Comparison of ENCODE assay signal across 18 cellular contexts in the genomic region with DNA sequence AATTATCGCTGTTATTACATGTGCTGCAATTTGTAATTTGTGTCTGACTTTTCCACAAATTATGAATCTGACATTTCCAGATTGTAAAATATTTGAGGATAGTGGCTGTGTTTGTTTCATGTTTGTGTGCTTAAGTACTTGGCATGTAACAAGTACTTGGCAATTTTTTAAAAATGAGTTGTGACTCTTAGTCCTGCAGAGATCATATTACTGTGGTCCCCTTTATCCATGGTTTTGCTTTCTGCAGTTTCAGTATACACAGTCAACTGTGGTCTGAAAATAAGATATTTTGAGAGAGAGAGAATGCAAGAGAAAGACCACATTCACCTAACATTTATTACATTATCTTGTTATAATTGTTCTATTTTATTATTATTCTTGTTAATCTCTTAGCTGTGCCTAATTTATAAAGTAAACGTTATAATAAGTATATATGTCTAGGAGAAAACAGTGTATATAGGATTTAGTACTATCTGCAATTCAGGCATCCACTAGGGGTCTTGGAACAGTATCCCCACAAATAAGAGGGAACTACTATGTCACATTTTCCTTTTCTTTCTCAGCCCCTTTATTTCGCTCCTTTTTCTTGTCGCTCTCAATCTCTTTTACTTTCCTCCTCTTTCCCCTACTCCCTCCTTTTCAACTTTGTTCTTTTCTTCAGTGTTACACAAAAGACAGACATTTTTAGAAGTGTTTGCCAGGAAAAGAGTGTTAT.
DNase-seq lines count a peak whose midpoint lies in the region; ATAC-seq and TF ChIP-seq lines count a peak whose summit lies in the region.
"Had no signal": no experiment of that assay in that cellular context is flagged by ENCODE, and none has a peak within 500 bp of the region (broad histone marks: within the 10 kb centered on the region; RNA-seq: fewer than 3 reads in every experiment).

No MANE protein-coding gene starts in this region.

- H2BK120ac ChIP-seq in IMR-90 (ENCODE audit: low read depth, low read length): no peak overlapping the region

- no peak overlapping the region for H3K14ac ChIP-seq in IMR-90 (replicated peaks; ENCODE audit: low read depth, low read length)

- H2BK5ac ChIP-seq in IMR-90 (ENCODE audit: low read depth, low read length, poor library complexity, severe bottlenecking): no peak overlapping the region

- BruUV-seq in IMR-90 (replicated peaks; lab: Mats Ljungman, UMichigan): no TSS peak

- no peaks in the 10 kb centered on the region for H3K9me1 ChIP-seq in IMR-90 (ENCODE audit: insufficient read depth, low read length)

- CTCF ChIA-PET in IMR-90 (lab: Yijun Ruan, JAX): no interaction called here

- H3K9me3 Mint-ChIP-seq in memory B cell: no peaks in the 10 kb centered on the region
- H3K9me3 Mint-ChIP-seq: activated naive CD4-positive, alpha-beta T cell treated with anti-CD3 and anti-CD28 coated beads, Interleukin-2, amount 50 U/mL, for 72 hours; immature natural killer cell; T-cell had no signal

- H2BK20ac ChIP-seq in IMR-90 (ENCODE audit: low read depth, low read length): no peak overlapping the region

- POLR2A ChIA-PET in IMR-90 (lab: Charles Lee; ENCODE audit: unreplicated experiment): no interaction called here

- H4K91ac ChIP-seq in IMR-90 (ENCODE audit: insufficient read depth, low read depth, low read length): no peak overlapping the region

- ATAC-seq in DND-41 (ENCODE audit: insufficient read depth, low read depth): no peak
- ATAC-seq in IMR-90 (ENCODE audit: low read depth): peak; percentile 21; the same call in 1 of the 2 replicates
- no peak for ATAC-seq in memory B cell (ENCODE audit: low read depth)
- no peak for ATAC-seq in GM21367 (IDR thresholded peaks at IDR 0.05; ENCODE audit: unreplicated experiment)
- ATAC-seq: activated naive CD4-positive, alpha-beta T cell treated with anti-CD3 and anti-CD28 coated beads, Interleukin-2, amount 50 U/mL, for 72 hours; body of pancreas; heart left ventricle; T-cell had no signal

- no peak overlapping the region for H4K5ac ChIP-seq in IMR-90 (ENCODE audit: low read depth, low read length)

- H2AK5ac ChIP-seq in IMR-90 (ENCODE audit: low read depth, low read length): no peak overlapping the region

- H3K56ac ChIP-seq in IMR-90 (ENCODE audit: extremely low read depth, insufficient read depth, low read length): no peak overlapping the region

- H3K4me3 ChIP-seq in DND-41 (ENCODE audit: low read depth in 1 of 2, low read length in 2 of 2): no peak overlapping the region
- H3K4me3 ChIP-seq in IMR-90 (ENCODE audit: insufficient read depth, low read depth, low read length): no peak overlapping the region
- peak overlapping the region; percentile 41 for H3K4me3 ChIP-seq in adipocyte (ENCODE audit: low read length)
- H3K4me3 ChIP-seq: body of pancreas, heart left ventricle, stomach had no signal

- H3K36me3 ChIP-seq in DND-41 (ENCODE audit: insufficient read depth, low read length): peaks cover 9% of the 10 kb centered on the region; the same call in 1 of the 2 replicates
- H3K36me3 ChIP-seq in IMR-90 (ENCODE audit: control insufficient read depth, insufficient read depth, low read length): no peaks in the 10 kb centered on the region
- no peaks in the 10 kb centered on the region for H3K36me3 ChIP-seq in adipocyte (ENCODE audit: control insufficient read depth, insufficient read depth, low read length, severe bottlenecking)
- H3K36me3 ChIP-seq: heart left ventricle, stomach had no signal

- no peak overlapping the region for H3K27ac ChIP-seq in DND-41 (ENCODE audit: low read length)
- no peak overlapping the region for H3K27ac ChIP-seq in IMR-90 (ENCODE audit: insufficient read depth, low read length)
- H3K27ac ChIP-seq: body of pancreas, heart left ventricle, stomach had no signal

- no peak for TF ChIP-seq POLR2A in IMR-90 (IDR thresholded peaks at IDR 0.05; ENCODE audit: low read depth, low read length)

- no peaks in the 10 kb centered on the region for H3K9me3 ChIP-seq in DND-41 (ENCODE audit: insufficient read depth, low read length, severe bottlenecking)
- no peaks in the 10 kb centered on the region for H3K9me3 ChIP-seq in IMR-90 (ENCODE audit: control insufficient read depth, insufficient read depth, low read length)
- no peaks in the 10 kb centered on the region for H3K9me3 ChIP-seq in adipocyte (ENCODE audit: control insufficient read depth, low read length)
- H3K9me3 ChIP-seq: body of pancreas, heart left ventricle, stomach had no signal

- no peak for TF ChIP-seq RAD21 in IMR-90 (IDR thresholded peaks at IDR 0.05; ENCODE audit: low read length)

- H2AK9ac ChIP-seq in IMR-90 (replicated peaks; ENCODE audit: low read depth, low read length, poor library complexity): no peak overlapping the region

- no peaks in the 10 kb centered on the region; a peak in 1 of 4 replicates for H3K79me1 ChIP-seq in IMR-90 (ENCODE audit: low read depth in 1 of 2, low read length in 2 of 2)

- H3K36me3 Mint-ChIP-seq in memory B cell: peaks cover 6% of the 10 kb centered on the region
- H3K36me3 Mint-ChIP-seq: activated naive CD4-positive, alpha-beta T cell treated with anti-CD3 and anti-CD28 coated beads, Interleukin-2, amount 50 U/mL, for 72 hours had no signal

- H3K4me1 Mint-ChIP-seq in memory B cell: peaks cover 8% of the 10 kb centered on the region

- peaks cover 3% of the 10 kb centered on the region for H4K20me1 ChIP-seq in DND-41 (ENCODE audit: insufficient read depth, low read length)
- H4K20me1 ChIP-seq in IMR-90 (ENCODE audit: insufficient read depth, low read length): no peaks in the 10 kb centered on the region

- no peak overlapping the region for H2BK15ac ChIP-seq in IMR-90 (ENCODE audit: low read depth, low read length)

- no peak overlapping the region for H3K4ac ChIP-seq in IMR-90 (ENCODE audit: low read depth, low read length)

- dilution Hi-C loops in IMR-90 (cut with HindIII; ENCODE audit: low sequenced_read_pairs, unreplicated experiment): no loop called here

- H3K18ac ChIP-seq in IMR-90 (ENCODE audit: low read depth, low read length): no peak overlapping the region

- H3K4me1 ChIP-seq in DND-41 (ENCODE audit: insufficient read depth, low read length): no peaks in the 10 kb centered on the region
- 0 out of 2 replicates have a peak, but pooled peaks cover 2% of the 10 kb centered on the region for H3K4me1 ChIP-seq in IMR-90 (ENCODE audit: control insufficient read depth, insufficient read depth, low read length)
- H3K4me1 ChIP-seq in adipocyte (ENCODE audit: control insufficient read depth, insufficient read depth, low read length): peaks cover 34% of the 10 kb centered on the region
- H3K4me1 ChIP-seq: body of pancreas, heart left ventricle had no signal

- no peaks in the 10 kb centered on the region for H3K27me3 Mint-ChIP-seq in memory B cell
- H3K27me3 Mint-ChIP-seq: T-cell had no signal

- H3K27ac Mint-ChIP-seq in memory B cell: peak overlapping the region; percentile 73
- H3K27ac Mint-ChIP-seq: activated naive CD4-positive, alpha-beta T cell treated with anti-CD3 and anti-CD28 coated beads, Interleukin-2, amount 50 U/mL, for 72 hours; immature natural killer cell; T-cell had no signal

- H3K79me2 ChIP-seq in DND-41 (ENCODE audit: insufficient read depth, low read length): peaks cover 52% of the 10 kb centered on the region

- no peak for DNase-seq in DND-41
- DNase-seq in IMR-90: peak; percentile 28
- DNase-seq in adipocyte (ENCODE audit: low read depth): peak; percentile 36
- no peak for DNase-seq in memory B cell (ENCODE audit: low spot score in 2 of 2)
- DNase-seq in GDM1 (lab: John Stamatoyannopoulos, UW): no peak
- no peak for DNase-seq in RKO (ENCODE audit: low spot score)
- DNase-seq: activated CD8-positive, alpha-beta memory T cell treated with anti-CD3 and anti-CD28 coated beads for 24 hours; body of pancreas; heart left ventricle; immature natural killer cell; NCI-H187; NCI-H524; Right ventricle myocardium superior; stimulated activated CD4-positive, alpha-beta T cell treated with anti-CD3 and anti-CD28 coated beads, Interleukin-4, amount 100 ng/mL, for 24 hours; stomach; T-cell had no signal

- in situ Hi-C loops in IMR-90 (cut with MboI; ENCODE audit: low sequenced_read_pairs): no loop called here

- TF ChIP-seq CTCF in DND-41 (IDR thresholded peaks at IDR 0.05; ENCODE audit: borderline replicate concordance, extremely low read depth, low read length, poor library complexity, severe bottlenecking) (peak; percentile 8), IMR-90 (conservative IDR thresholded peaks at IDR 0.05; ENCODE audit: low read depth, low read length) (no peak)

- H3K23ac ChIP-seq in IMR-90 (ENCODE audit: low read depth, low read length): no peak overlapping the region

- no peak overlapping the region for H3K4me3 Mint-ChIP-seq in memory B cell
- H3K4me3 Mint-ChIP-seq: immature natural killer cell, T-cell had no signal

- H3K27me3 ChIP-seq in DND-41 (ENCODE audit: insufficient read depth, low read length, poor library complexity) (no peaks in the 10 kb centered on the region), IMR-90 (ENCODE audit: control insufficient read depth, insufficient read depth, low read length) (no peaks in the 10 kb centered on the region), adipocyte (replicated peaks; ENCODE audit: control insufficient read depth, insufficient read depth, low read length) (no peaks in the 10 kb centered on the region)
- H3K27me3 ChIP-seq: body of pancreas, heart left ventricle, stomach had no signal

- 100% methylated on average over 2 of the region's 4 CpGs; no CpG with 5 or more reads in 1 of the 2 experiments for WGBS in IMR-90 (ENCODE audit: extremely low coverage in 2 of 2, insufficient read length in 1 of 2), 2 experiments

- no peak overlapping the region for H4K8ac ChIP-seq in IMR-90 (ENCODE audit: low read depth in 2 of 2, low read length in 2 of 2)

- H3K4me2 ChIP-seq in DND-41 (ENCODE audit: insufficient read depth, low read length) (no peak overlapping the region), IMR-90 (ENCODE audit: low read depth, low read length) (peak overlapping the region; percentile 40; the same call in 1 of the 2 replicates)

- intact Hi-C loops in IMR-90 (cut with micrococcal nuclease): no loop called here

- H3K9ac ChIP-seq in DND-41 (ENCODE audit: low read depth, low read length): no peak overlapping the region
- H3K9ac ChIP-seq in IMR-90 (ENCODE audit: low read depth, low read length): no peak overlapping the region
- H3K9ac ChIP-seq in adipocyte (ENCODE audit: low read length): peak overlapping the region; percentile 70

- H2AFZ ChIP-seq in DND-41 (ENCODE audit: low read depth, low read length) (no peak overlapping the region), IMR-90 (replicated peaks; ENCODE audit: low read length, poor library complexity) (no peak overlapping the region)

TF ChIP-seq in IMR-90, 13 proteins besides CTCF, POLR2A, EP300 and RAD21:
- TF ChIP-seq RFX5 (IDR thresholded peaks at IDR 0.05; ENCODE audit: low read depth, low read length): no peak

Comparison
In these comparisons a context has a peak if more than half of its experiments do, and no peak if none do; other contexts are left out.
1. DNase-seq: peak in IMR-90 (single experiment) and adipocyte (single experiment); none in DND-41 (single experiment), memory B cell (0 of 2), GDM1 (single experiment) and RKO (single experiment).